In the genomic region with DNA sequence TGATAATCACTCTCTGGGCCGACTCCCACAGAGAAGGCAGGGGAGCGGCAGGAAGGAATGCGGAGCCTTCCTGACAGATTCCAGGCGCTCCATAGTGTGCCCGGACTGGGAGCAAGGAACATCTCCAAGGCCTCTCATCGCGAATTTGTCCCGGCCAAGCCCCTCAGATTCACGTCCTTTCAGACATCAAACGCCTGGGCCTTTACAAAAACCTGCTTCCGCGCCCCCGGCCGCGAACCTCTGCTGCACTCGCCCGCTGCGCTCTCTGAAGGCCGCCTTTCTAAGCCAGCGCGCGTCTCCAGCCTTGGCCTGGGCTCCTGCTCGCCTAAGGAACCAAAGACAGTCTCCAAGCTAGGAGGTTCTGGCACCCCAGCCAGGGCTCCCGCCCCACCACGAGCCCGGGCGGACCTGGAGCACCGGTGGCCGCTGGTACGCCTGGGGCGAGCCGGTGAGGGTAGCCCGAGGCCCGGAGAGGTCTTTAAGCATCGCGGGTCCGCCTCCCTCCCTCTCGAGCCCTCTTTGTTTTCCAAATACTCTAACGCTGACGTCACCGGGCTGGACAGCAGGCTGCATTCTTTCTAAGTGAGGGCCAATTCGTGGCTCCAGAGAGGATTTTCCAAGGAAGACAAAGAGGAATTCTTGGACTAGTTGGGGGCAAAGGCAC, we compare ENCODE assay signal across 8 cellular contexts. TPM values are rescaled to one million over a fixed set of nuclear protein-coding genes. Genes with fewer than 3 reads are reported as not detected.
DNase-seq lines count a peak whose midpoint lies in the region; ATAC-seq and TF ChIP-seq lines count a peak whose summit lies in the region.

No MANE protein-coding gene starts in this region.

- H3K36me3 ChIP-seq in BE2C = no peaks in the 10 kb centered on the region
- peaks cover 40% of the 10 kb centered on the region for H3K36me3 ChIP-seq in HUES64 (ENCODE audit: insufficient read depth, low read length)

- H3K36me3 Mint-ChIP-seq in activated T-helper 17 cell treated with anti-CD3 and anti-CD28 coated beads, Interleukin-2, amount 50 U/mL, for 72 hours (ENCODE audit: low read depth) = no peaks in the 10 kb centered on the region
- H3K36me3 Mint-ChIP-seq in glutamatergic neuron (ENCODE audit: unreplicated experiment) = peaks cover 7% of the 10 kb centered on the region

- ATAC-seq in activated T-helper 17 cell treated with anti-CD3 and anti-CD28 coated beads, Interleukin-2, amount 50 U/mL, for 72 hours (replicated peaks) = no peak
- ATAC-seq in GM19324 (IDR thresholded peaks at IDR 0.05; ENCODE audit: low FRiP score, unreplicated experiment) (no peak), HG02642 (IDR thresholded peaks at IDR 0.05; ENCODE audit: poor library complexity, unreplicated experiment) (no peak)

- H3K27ac ChIP-seq in HUES64 (ENCODE audit: low read depth, low read length) = peak overlapping the region; percentile 100

- no peak overlapping the region for H3K27ac Mint-ChIP-seq in activated T-helper 17 cell treated with anti-CD3 and anti-CD28 coated beads, Interleukin-2, amount 50 U/mL, for 72 hours
- H3K27ac Mint-ChIP-seq in glutamatergic neuron (ENCODE audit: unreplicated experiment) = peak overlapping the region; percentile 84

- no peak for TF ChIP-seq CTCF in BE2C (IDR thresholded peaks at IDR 0.05; ENCODE audit: low read depth, low read length)
- no peak for TF ChIP-seq CTCF in glutamatergic neuron (IDR thresholded peaks at IDR 0.05; ENCODE audit: partially characterized antibody, unreplicated experiment)

- H3K4me1 Mint-ChIP-seq in activated T-helper 17 cell treated with anti-CD3 and anti-CD28 coated beads, Interleukin-2, amount 50 U/mL, for 72 hours = peaks cover 11% of the 10 kb centered on the region
- peaks cover 11% of the 10 kb centered on the region for H3K4me1 Mint-ChIP-seq in glutamatergic neuron (ENCODE audit: low read depth, unreplicated experiment)

- no peaks in the 10 kb centered on the region; the same call in 1 of the 2 replicates for H3K9me3 ChIP-seq in BE2C
- no peaks in the 10 kb centered on the region for H3K9me3 ChIP-seq in HUES64 (ENCODE audit: insufficient read depth, low read depth, low read length)

- peak overlapping the region; percentile 77 for H3K4me3 Mint-ChIP-seq in activated T-helper 17 cell treated with anti-CD3 and anti-CD28 coated beads, Interleukin-2, amount 50 U/mL, for 72 hours
- peak overlapping the region; percentile 94 for H3K4me3 Mint-ChIP-seq in glutamatergic neuron (ENCODE audit: unreplicated experiment)

- H3K9ac ChIP-seq in HUES64 (ENCODE audit: low read depth, low read length) = peak overlapping the region; percentile 99

- H3K27me3 Mint-ChIP-seq in activated T-helper 17 cell treated with anti-CD3 and anti-CD28 coated beads, Interleukin-2, amount 50 U/mL, for 72 hours = peaks cover 17% of the 10 kb centered on the region
- H3K27me3 Mint-ChIP-seq in glutamatergic neuron (ENCODE audit: unreplicated experiment) = peaks cover 31% of the 10 kb centered on the region

- no peaks in the 10 kb centered on the region for H3K9me3 Mint-ChIP-seq in activated T-helper 17 cell treated with anti-CD3 and anti-CD28 coated beads, Interleukin-2, amount 50 U/mL, for 72 hours
- peaks cover 24% of the 10 kb centered on the region for H3K9me3 Mint-ChIP-seq in glutamatergic neuron (ENCODE audit: unreplicated experiment)

- H3K4me3 ChIP-seq in BE2C (ENCODE audit: low read depth, low read length) (peak overlapping the region; percentile 44), HUES64 (ENCODE audit: low read length) (peak overlapping the region; percentile 90)

- H3K27me3 ChIP-seq in BE2C (peaks cover 52% of the 10 kb centered on the region), HUES64 (ENCODE audit: insufficient read depth, low read length) (peaks cover 30% of the 10 kb centered on the region)

- peak; percentile 30 for DNase-seq in BE2C
- peak; percentile 80 for DNase-seq in glutamatergic neuron
- peak; percentile 73 for DNase-seq in non-pigmented ciliary epithelial cell (ENCODE audit: low read depth)
- no peak for DNase-seq in NCI-H2171 (lab: John Stamatoyannopoulos, UW)

- under 1% methylated on average over 42 of the region's 42 CpGs for WGBS in HUES64

- no peaks in the 10 kb centered on the region for H3K4me1 ChIP-seq in BE2C
- peaks cover 55% of the 10 kb centered on the region for H3K4me1 ChIP-seq in HUES64 (ENCODE audit: insufficient read depth, low read length)

RNA-seq across cellular contexts. Expression of gene AMOTL2, which starts 0.8 kb away (rescaled TPM):
- 0.09 TPM for polyA plus RNA-seq in BE2C (2012; ENCODE audit: insufficient read depth, insufficient read length, low read depth)
- 32.8 TPM for polyA plus RNA-seq in HUES64 (2013, experiment 1 of 2)
- polyA plus RNA-seq in HUES64 (2013, experiment 2 of 2) = 42.5 TPM
- total RNA-seq in activated T-helper 17 cell treated with anti-CD3 and anti-CD28 coated beads, Interleukin-2, amount 50 U/mL, for 72 hours = not detected
- total RNA-seq in glutamatergic neuron (ENCODE audit: unreplicated experiment) = 38.1 TPM

Comparison
In these comparisons a context has a peak if more than half of its experiments do, and no peak if none do; other contexts are left out.
1. RNA of gene AMOTL2, which starts 0.8 kb away (total RNA-seq): 38.1 TPM in glutamatergic neuron (single experiment); not detected in activated T-helper 17 cell treated with anti-CD3 and anti-CD28 coated beads, Interleukin-2, amount 50 U/mL, for 72 hours; every median in the first group is over 10 times any median in the second.